Comparison of ENCODE assay signal across 1 cellular context in the genomic region with DNA sequence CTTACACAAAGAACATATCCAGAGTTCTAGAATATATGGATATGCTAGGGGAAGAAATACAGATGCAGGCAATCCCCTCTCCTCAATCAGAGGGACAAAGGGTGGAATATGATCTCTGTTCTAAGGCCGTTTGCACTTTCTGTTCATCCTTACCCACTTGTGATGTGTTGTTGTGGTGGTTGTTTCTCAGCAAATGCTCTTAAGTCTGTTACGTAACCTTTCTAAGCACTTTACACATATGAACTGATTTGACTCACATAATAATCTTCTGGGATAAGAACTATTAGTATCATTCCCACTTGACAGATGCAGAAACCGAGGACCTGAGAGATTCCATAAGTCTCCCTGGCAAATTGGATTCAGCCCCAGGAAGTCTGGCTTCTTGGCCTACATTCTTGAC.
TF ChIP-seq lines count a peak whose summit lies in the region.

No MANE protein-coding gene starts in this region.

TF ChIP-seq in GM12878, 131 proteins besides CTCF, POLR2A, EP300 and RAD21:
- TF ChIP-seq POLR2AphosphoS5 (IDR thresholded peaks at IDR 0.05; ENCODE audit: low read length) (no peak), SUZ12 (IDR thresholded peaks at IDR 0.05; ENCODE audit: unreplicated experiment) (no peak), IRF5 (IDR thresholded peaks at IDR 0.05; ENCODE audit: borderline replicate concordance) (no peak), PAX8 (IDR thresholded peaks at IDR 0.05) (no peak), ETV6 (conservative IDR thresholded peaks at IDR 0.05 in 1 of 2, IDR thresholded peaks at IDR 0.05 in 1 of 2; ENCODE audit: borderline replicate concordance in 1 of 2, low read depth in 1 of 2) (no peak), REST (IDR thresholded peaks at IDR 0.05; ENCODE audit: low read depth, low read length) (no peak), NR2C2 (IDR thresholded peaks at IDR 0.05; ENCODE audit: borderline replicate concordance, control insufficient read depth, insufficient read length, low read depth) (no peak), TBL1XR1 (IDR thresholded peaks at IDR 0.05; ENCODE audit: low read depth, low read length) (no peak), HSF1 (IDR thresholded peaks at IDR 0.05; ENCODE audit: low read depth, low read length) (no peak)
- TF ChIP-seq, protein P1, sequence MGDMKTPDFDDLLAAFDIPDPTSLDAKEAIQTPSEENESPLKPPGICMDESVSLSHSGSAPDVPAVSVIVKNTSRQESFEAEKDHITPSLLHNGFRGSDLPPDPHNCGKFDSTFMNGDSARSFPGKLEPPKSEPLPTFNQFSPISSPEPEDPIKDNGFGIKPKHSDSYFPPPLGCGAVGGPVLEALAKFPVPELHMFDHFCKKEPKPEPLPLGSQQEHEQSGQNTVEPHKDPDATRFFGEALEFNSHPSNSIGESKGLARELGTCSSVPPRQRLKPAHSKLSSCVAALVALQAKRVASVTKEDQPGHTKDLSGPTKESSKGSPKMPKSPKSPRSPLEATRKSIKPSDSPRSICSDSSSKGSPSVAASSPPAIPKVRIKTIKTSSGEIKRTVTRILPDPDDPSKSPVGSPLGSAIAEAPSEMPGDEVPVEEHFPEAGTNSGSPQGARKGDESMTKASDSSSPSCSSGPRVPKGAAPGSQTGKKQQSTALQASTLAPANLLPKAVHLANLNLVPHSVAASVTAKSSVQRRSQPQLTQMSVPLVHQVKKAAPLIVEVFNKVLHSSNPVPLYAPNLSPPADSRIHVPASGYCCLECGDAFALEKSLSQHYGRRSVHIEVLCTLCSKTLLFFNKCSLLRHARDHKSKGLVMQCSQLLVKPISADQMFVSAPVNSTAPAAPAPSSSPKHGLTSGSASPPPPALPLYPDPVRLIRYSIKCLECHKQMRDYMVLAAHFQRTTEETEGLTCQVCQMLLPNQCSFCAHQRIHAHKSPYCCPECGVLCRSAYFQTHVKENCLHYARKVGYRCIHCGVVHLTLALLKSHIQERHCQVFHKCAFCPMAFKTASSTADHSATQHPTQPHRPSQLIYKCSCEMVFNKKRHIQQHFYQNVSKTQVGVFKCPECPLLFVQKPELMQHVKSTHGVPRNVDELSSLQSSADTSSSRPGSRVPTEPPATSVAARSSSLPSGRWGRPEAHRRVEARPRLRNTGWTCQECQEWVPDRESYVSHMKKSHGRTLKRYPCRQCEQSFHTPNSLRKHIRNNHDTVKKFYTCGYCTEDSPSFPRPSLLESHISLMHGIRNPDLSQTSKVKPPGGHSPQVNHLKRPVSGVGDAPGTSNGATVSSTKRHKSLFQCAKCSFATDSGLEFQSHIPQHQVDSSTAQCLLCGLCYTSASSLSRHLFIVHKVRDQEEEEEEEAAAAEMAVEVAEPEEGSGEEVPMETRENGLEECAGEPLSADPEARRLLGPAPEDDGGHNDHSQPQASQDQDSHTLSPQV (IDR thresholded peaks at IDR 0.05) = no peak
